In the genomic region with DNA sequence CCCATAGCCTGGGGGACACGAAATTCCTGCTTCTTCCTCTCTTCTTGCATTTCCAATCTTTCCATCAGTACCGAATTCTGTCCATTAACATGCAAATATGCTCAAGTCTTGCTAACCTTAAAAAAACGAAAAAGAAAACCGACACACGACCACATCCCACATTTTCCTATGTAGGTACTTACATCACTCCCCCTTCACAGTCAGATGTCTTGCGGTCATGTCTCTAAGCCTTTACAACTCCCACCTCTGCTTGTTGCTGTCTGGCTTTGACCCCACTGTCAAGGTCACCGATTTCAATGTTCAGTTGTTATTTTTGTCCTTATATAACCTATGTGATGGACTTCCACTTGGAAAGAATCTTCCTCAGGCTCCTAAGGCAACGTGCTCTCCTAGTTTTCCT, we compare ENCODE assay signal across 29 cellular contexts.
"Had no signal": no experiment of that assay in that cellular context is flagged by ENCODE, and none has a peak within 500 bp of the region (broad histone marks: within the 10 kb centered on the region; RNA-seq: fewer than 3 reads in every experiment).

No MANE protein-coding gene starts in this region.

- H3K27ac ChIP-seq: PC-9, RWPE1, SJCRH30, SK-N-MC had no signal

- H3K27ac Mint-ChIP-seq: T-cell had no signal

- H3K36me3 ChIP-seq: SJCRH30 had no signal

- H3K4me3 ChIP-seq: MG63, PC-9, SJCRH30, SK-N-MC had no signal

- DNase-seq: Kasumi-1; KG1; MG63; NCI-H1092; NCI-H1105; NCI-H1417 treated with DMSO at 0.1 percent for 48 hours; NCI-H1436 treated with DMSO at 0.1 percent for 48 hours; NCI-H1694 treated with DMSO at 0.1 percent for 48 hours; NCI-H187 treated with DMSO at 0.1 percent for 48 hours; NCI-H2029; NCI-H2081; NCI-H2227 treated with DMSO at 0.1 percent for 48 hours; NCI-H345; NCI-H446; NCI-H526; NCI-H69; NCI-H748 treated with DMSO at 0.1 percent for 48 hours; NCI-H82; NK-92 treated with Interleukin-12 subunit alpha and Interleukin-12 subunit beta, amount 100 ng/mL, for 24 hours; PC-9; SHP77; SIG-M5; T-cell had no signal

- H3K27me3 Mint-ChIP-seq: T-cell had no signal

- ATAC-seq: Panc1, Right ventricle myocardium inferior, SK-N-SH treated with all-trans-retinoic acid at 6 μM for 48 hours, T-cell had no signal

- H3K4me1 ChIP-seq: SJCRH30 had no signal

- H3K27me3 ChIP-seq: MG63, SJCRH30 had no signal

- H3K9me3 Mint-ChIP-seq: T-cell had no signal

- H3K4me3 Mint-ChIP-seq: T-cell had no signal

- H3K9me3 ChIP-seq: MG63, SJCRH30 had no signal

- H3K36me3 Mint-ChIP-seq: T-cell had no signal

- H2AFZ ChIP-seq: PC-9 had no signal

- H3K4me2 ChIP-seq: PC-9 had no signal
